Comparison of ENCODE assay signal across 8 cellular contexts in the genomic region with DNA sequence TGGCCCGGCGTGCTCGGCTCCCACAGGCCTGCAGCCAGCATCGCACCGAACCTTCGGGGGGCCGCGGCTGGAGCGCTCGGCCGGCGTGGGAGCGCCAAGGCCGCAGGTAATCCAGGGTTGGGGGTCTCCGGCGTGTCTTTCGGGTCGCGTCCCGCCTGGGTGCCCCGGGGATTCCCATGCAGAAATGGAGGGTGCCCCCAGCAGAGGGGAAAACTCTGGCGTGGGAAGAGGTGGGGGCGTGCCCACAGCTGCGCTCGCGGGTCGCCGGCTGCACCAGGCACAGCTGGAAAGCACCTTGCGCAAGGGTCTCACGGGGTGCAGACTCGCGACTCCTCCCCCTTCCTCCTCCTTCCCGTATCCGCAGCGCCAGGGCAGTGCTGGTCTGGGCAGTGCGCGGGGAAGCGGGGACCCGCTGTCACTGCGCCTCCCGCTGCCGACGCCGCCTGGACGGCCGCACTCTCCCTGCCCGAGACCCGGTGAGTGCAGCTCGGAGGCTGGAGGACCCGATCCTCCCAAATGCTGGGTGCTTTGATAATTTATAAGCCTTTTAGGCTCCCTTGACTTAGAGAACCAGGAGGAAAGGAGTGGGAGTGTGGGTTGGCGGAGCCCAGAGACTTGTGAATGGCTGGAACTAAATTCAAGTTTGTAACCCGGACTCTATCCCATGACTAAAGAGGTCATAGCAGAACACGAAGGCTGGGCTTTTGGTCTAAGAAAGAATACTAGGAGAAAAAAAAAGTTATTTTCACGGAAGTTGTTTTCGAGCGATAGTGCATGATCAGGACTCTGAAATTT. TPM values are rescaled to one million over a fixed set of nuclear protein-coding genes. Genes with fewer than 3 reads are reported as not detected.
DNase-seq lines count a peak whose midpoint lies in the region; ATAC-seq and TF ChIP-seq lines count a peak whose summit lies in the region.

No MANE protein-coding gene starts in this region.

- no peaks in the 10 kb centered on the region for H3K9me3 ChIP-seq in lower lobe of right lung

- H3K27me3 ChIP-seq in lower lobe of right lung (ENCODE audit: low read depth) = no peaks in the 10 kb centered on the region

- peak overlapping the region; percentile 99 for H3K27ac ChIP-seq in lower lobe of right lung

- peak; percentile 55 for TF ChIP-seq POLR2A in NB4 (IDR thresholded peaks at IDR 0.05; ENCODE audit: extremely low read depth, insufficient read length)

- H3K4me3 ChIP-seq in NB4 (ENCODE audit: low read depth, low read length) = peak overlapping the region; percentile 75
- peak overlapping the region; percentile 76 for H3K4me3 ChIP-seq in lower lobe of right lung

- peaks cover 26% of the 10 kb centered on the region for H3K36me3 ChIP-seq in lower lobe of right lung

- TF ChIP-seq CTCF in GM13977 (IDR thresholded peaks at IDR 0.05; ENCODE audit: extremely low read depth, insufficient read depth, missing control alignments) = no peak
- TF ChIP-seq CTCF in NB4 (IDR thresholded peaks at IDR 0.05; ENCODE audit: low read depth, low read length) = no peak
- TF ChIP-seq CTCF in lower lobe of right lung (IDR thresholded peaks at IDR 0.05) = no peak

- intact Hi-C loops in lower lobe of right lung (cut with DNase I) = no loop called here

- peaks cover 63% of the 10 kb centered on the region for H3K4me1 ChIP-seq in lower lobe of right lung

- peak; percentile 50 for ATAC-seq in HG02571 (IDR thresholded peaks at IDR 0.05; ENCODE audit: unreplicated experiment)
- peak; percentile 80 to 90 for ATAC-seq in lower lobe of right lung

- in situ Hi-C loops in GM13977 (cut with MboI; ENCODE audit: low pct_unique_long_range_greater_than_20kb, low sequenced_read_pairs, unreplicated experiment) = no loop called here

- DNase-seq in GM13977 (ENCODE audit: low spot score) (peak; percentile 78), NB4 (ENCODE audit: low read depth) (peak; percentile 92), ecto neural progenitor cell (ENCODE audit: low spot score) (peak; percentile 77), lower lobe of right lung (peak; percentile 95), middle frontal gyrus (ENCODE audit: extremely low spot score, low spot score) (no peak)
- peak; percentile 71 to 79 for DNase-seq in activated CD4-positive, alpha-beta T cell treated with anti-CD3 and anti-CD28 coated beads, Interleukin-2, amount 50 U/mL, for 48 hours
- peak; percentile 23 for DNase-seq in stimulated activated CD8-positive, alpha-beta memory T cell treated with anti-CD3 and anti-CD28 coated beads, Interleukin-15, amount 100 ng/mL, for 1 hour (ENCODE audit: low read depth)

RNA-seq across cellular contexts. Expression of gene MAP3K8, which starts 0.5 kb away (rescaled TPM):
- 34.0 TPM for total RNA-seq in lower lobe of right lung
